ENCODE assay signal across 8 cellular contexts in genomic region chr1:9455487-9456237, GRCh38.
DNase-seq lines count a peak whose midpoint lies in the region; ATAC-seq and TF ChIP-seq lines count a peak whose summit lies in the region.

No MANE protein-coding gene starts in this region.

- H3K4me1 ChIP-seq in MM.1S (ENCODE audit: low read length) (no peaks in the 10 kb centered on the region), left lung (no peaks in the 10 kb centered on the region)

- peaks cover 6% of the 10 kb centered on the region for H3K27me3 ChIP-seq in MM.1S (replicated peaks; ENCODE audit: insufficient read depth, low read length)
- no peaks in the 10 kb centered on the region for H3K27me3 ChIP-seq in left lung

- no peak overlapping the region for H3K4me3 ChIP-seq in MM.1S (ENCODE audit: low read length)
- no peak overlapping the region for H3K4me3 ChIP-seq in left lung

- no peaks in the 10 kb centered on the region for H3K9me3 ChIP-seq in MM.1S (replicated peaks; ENCODE audit: insufficient read depth, low read length)
- H3K9me3 ChIP-seq in left lung: no peaks in the 10 kb centered on the region

- H3K79me2 ChIP-seq in MM.1S (ENCODE audit: low read length): no peaks in the 10 kb centered on the region

- peak; percentile 58 for DNase-seq in EH (ENCODE audit: low read depth)
- peak; percentile 26 for DNase-seq in MM.1S
- DNase-seq in activated CD4-positive, alpha-beta T cell treated with anti-CD3 and anti-CD28 coated beads for 36 hours: peak; percentile 84
- DNase-seq in chondrocyte (ENCODE audit: low spot score): no peak
- DNase-seq in left lung: peak; percentile 63 to 85
- peak in 2 of 3 donors; percentile 36 to 59 for DNase-seq in stimulated activated CD4-positive, alpha-beta T cell treated with anti-CD3 and anti-CD28 coated beads, TNF-alpha, amount 100 ng/mL, for 48 hours (ENCODE audit: low read depth in 3 of 3)
- DNase-seq in NCI-H146 treated with DMSO at 0.1 percent for 48 hours (lab: John Stamatoyannopoulos, UW; ENCODE audit: unreplicated experiment): no peak
- DNase-seq in epidermal melanocyte (ENCODE audit: insufficient read length, low spot score): no peak

- H3K9ac ChIP-seq in MM.1S (ENCODE audit: low read length): no peak overlapping the region

- no peaks in the 10 kb centered on the region for H3K36me3 Mint-ChIP-seq in activated CD4-positive, alpha-beta T cell treated with anti-CD3 and anti-CD28 coated beads for 36 hours (ENCODE audit: low read depth)
- no peaks in the 10 kb centered on the region for H3K36me3 Mint-ChIP-seq in chondrocyte (ENCODE audit: low read depth)

- H3K27ac Mint-ChIP-seq in activated CD4-positive, alpha-beta T cell treated with anti-CD3 and anti-CD28 coated beads for 36 hours: no peak overlapping the region
- no peak overlapping the region for H3K27ac Mint-ChIP-seq in chondrocyte (ENCODE audit: unreplicated experiment)

- no peaks in the 10 kb centered on the region for H4K20me1 ChIP-seq in MM.1S (ENCODE audit: insufficient read depth, low read length)

- peak; percentile 80 for ATAC-seq in activated CD4-positive, alpha-beta T cell treated with anti-CD3 and anti-CD28 coated beads for 36 hours
- ATAC-seq in left lung: peak; percentile 92

- no peak overlapping the region for H3K4me2 ChIP-seq in MM.1S (ENCODE audit: low read depth, low read length)

- intact Hi-C loops in activated CD4-positive, alpha-beta T cell treated with anti-CD3 and anti-CD28 coated beads for 36 hours (cut with DNase I, micrococcal nuclease): loop anchor here (1.0 to 2.0 kb wide), 3 partner anchors 35 to 188 kb away; no protein-coding TSS in a partner anchor
- intact Hi-C loops in left lung (cut with DNase I): loop anchor here in 1 of 2 donors (5.0 kb wide), 1 partner anchor 168 kb away; no protein-coding TSS in a partner anchor

- H3K4me3 Mint-ChIP-seq in activated CD4-positive, alpha-beta T cell treated with anti-CD3 and anti-CD28 coated beads for 36 hours: no peak overlapping the region
- H3K4me3 Mint-ChIP-seq in chondrocyte (ENCODE audit: unreplicated experiment): no peak overlapping the region

- H3K9me2 ChIP-seq in MM.1S (replicated peaks; ENCODE audit: insufficient read depth, low read length): no peaks in the 10 kb centered on the region

- no peaks in the 10 kb centered on the region for H3K36me3 ChIP-seq in MM.1S (replicated peaks; ENCODE audit: insufficient read depth, low read length)
- H3K36me3 ChIP-seq in left lung: no peaks in the 10 kb centered on the region

- H3K27me3 Mint-ChIP-seq in activated CD4-positive, alpha-beta T cell treated with anti-CD3 and anti-CD28 coated beads for 36 hours: no peaks in the 10 kb centered on the region
- H3K27me3 Mint-ChIP-seq in chondrocyte (ENCODE audit: low read depth): no peaks in the 10 kb centered on the region

- no peaks in the 10 kb centered on the region for H3K4me1 Mint-ChIP-seq in activated CD4-positive, alpha-beta T cell treated with anti-CD3 and anti-CD28 coated beads for 36 hours
- peaks cover 37% of the 10 kb centered on the region for H3K4me1 Mint-ChIP-seq in chondrocyte (ENCODE audit: low read depth)

- H3K27ac ChIP-seq in MM.1S (ENCODE audit: low read length): no peak overlapping the region
- no peak overlapping the region for H3K27ac ChIP-seq in left lung

- peak; percentile 83 for TF ChIP-seq CTCF in MM.1S (IDR thresholded peaks at IDR 0.05; ENCODE audit: low read length)
- peak; percentile 91 for TF ChIP-seq CTCF in chondrocyte (IDR thresholded peaks at IDR 0.05)
- TF ChIP-seq CTCF in left lung (IDR thresholded peaks at IDR 0.05): peak; percentile 67 to 80

- no peak overlapping the region for H2AFZ ChIP-seq in MM.1S (ENCODE audit: low read length)

- POLR2A ChIA-PET in activated CD4-positive, alpha-beta T cell treated with anti-CD3 and anti-CD28 coated beads for 36 hours (lab: Charles Lee): interaction anchor here (1.5 kb wide), 1 partner anchor 166 kb away, joined by 6 read pairs; no protein-coding TSS in a partner anchor

- no peaks in the 10 kb centered on the region for H3K9me3 Mint-ChIP-seq in activated CD4-positive, alpha-beta T cell treated with anti-CD3 and anti-CD28 coated beads for 36 hours (ENCODE audit: low read depth)
- no peaks in the 10 kb centered on the region for H3K9me3 Mint-ChIP-seq in chondrocyte (ENCODE audit: low read depth)

- no peaks in the 10 kb centered on the region for H3F3A ChIP-seq in MM.1S (ENCODE audit: insufficient read depth, low read length)

- CTCF ChIA-PET in activated CD4-positive, alpha-beta T cell treated with anti-CD3 and anti-CD28 coated beads for 36 hours (lab: Charles Lee): interaction anchor here (0.6 to 2.3 kb wide), 33 partner anchors 9 to 1981 kb away, joined by 3 to 37 read pairs (median 3); no protein-coding TSS in a partner anchor

Comparison
In these comparisons a context has a peak if more than half of its experiments do, and no peak if none do; other contexts are left out.
1. DNase-seq: peak in EH (single experiment), MM.1S (single experiment), activated CD4-positive, alpha-beta T cell treated with anti-CD3 and anti-CD28 coated beads for 36 hours (single experiment), left lung (2 of 2) and stimulated activated CD4-positive, alpha-beta T cell treated with anti-CD3 and anti-CD28 coated beads, TNF-alpha, amount 100 ng/mL, for 48 hours (2 of 3); none in chondrocyte (single experiment), NCI-H146 treated with DMSO at 0.1 percent for 48 hours (single experiment) and epidermal melanocyte (single experiment).
2. Peak in every context shown above with its lines, with median percentiles within 50 percentile points of each other: CTCF ChIP-seq.